8 cellular contexts compared by ENCODE assay signal in the genomic region with DNA sequence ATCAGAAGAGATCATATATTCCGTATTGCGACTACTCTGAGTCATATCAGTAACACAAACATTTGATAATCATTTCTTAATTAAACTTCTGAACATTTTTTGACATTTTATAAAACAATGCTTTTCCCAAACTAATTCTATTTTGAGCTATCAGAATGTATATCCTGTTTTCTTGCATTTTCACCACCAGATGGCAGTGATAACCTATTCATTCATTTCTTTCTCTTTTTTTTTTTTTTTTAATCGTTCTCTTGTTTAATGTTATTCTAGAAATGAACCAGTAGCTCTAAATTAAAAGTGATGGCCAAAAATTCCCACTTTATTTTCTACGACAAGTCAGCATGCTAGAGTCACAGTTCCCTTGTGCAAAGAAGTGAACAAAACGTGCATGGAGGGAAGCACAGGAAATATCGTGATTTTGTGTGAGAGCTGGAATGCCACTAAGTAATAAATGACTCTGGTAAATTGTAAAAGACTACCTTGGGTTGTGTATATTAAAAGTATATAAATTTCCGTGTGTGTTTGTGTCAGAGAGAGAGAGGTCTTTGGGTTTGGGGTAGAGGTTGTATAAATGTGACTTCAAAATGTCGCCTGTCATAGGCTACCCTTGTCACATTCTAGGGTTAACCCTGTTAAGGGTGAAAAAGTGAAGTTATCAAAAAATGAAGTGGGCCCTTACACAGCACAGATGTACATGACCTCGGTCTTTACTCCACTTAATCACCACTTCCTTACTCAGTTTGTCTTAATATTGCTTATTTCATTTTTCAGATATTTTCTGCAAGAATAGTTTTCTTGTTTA. TPM values are rescaled to one million over a fixed set of nuclear protein-coding genes. Genes with fewer than 3 reads are reported as not detected.
DNase-seq lines count a peak whose midpoint lies in the region; ATAC-seq and TF ChIP-seq lines count a peak whose summit lies in the region.

No MANE protein-coding gene starts in this region.

- ATAC-seq in left lung (peak; percentile 75), GM18520 (IDR thresholded peaks at IDR 0.05; ENCODE audit: unreplicated experiment) (no peak)

- no peak overlapping the region for H3K27ac ChIP-seq in left lung

- no peaks in the 10 kb centered on the region for H3K9me3 ChIP-seq in left lung

- H3K27me3 ChIP-seq in left lung, result no peaks in the 10 kb centered on the region

- TF ChIP-seq CTCF in LNCaP clone FGC (IDR thresholded peaks at IDR 0.05; ENCODE audit: control insufficient read depth, extremely low read depth, insufficient read depth) (peak; percentile 54), astrocyte of the spinal cord (IDR thresholded peaks at IDR 0.05; ENCODE audit: low read depth, low read length) (peak; percentile 43), left lung (IDR thresholded peaks at IDR 0.05) (peak; percentile 51 to 57)

- H3K4me3 ChIP-seq in LNCaP clone FGC (ENCODE audit: low read depth, low read length) (no peak overlapping the region), astrocyte of the spinal cord (ENCODE audit: low read depth, low read length) (no peak overlapping the region), left lung (no peak overlapping the region)

- H3K4me1 ChIP-seq in left lung, result no peaks in the 10 kb centered on the region

- intact Hi-C loops in left lung (cut with DNase I), result loop anchor here in 1 of 2 donors (10.0 kb wide), 1 partner anchor 297 kb away; no protein-coding TSS in a partner anchor

- DNase-seq in DMS53 (lab: John Stamatoyannopoulos, UW) (peak; percentile 75), LNCaP clone FGC (ENCODE audit: low read depth) (peak; percentile 3), astrocyte of the spinal cord (ENCODE audit: low read depth, low spot score) (peak; percentile 41), left lung (no peak), activated gamma-delta T cell (lab: John Stamatoyannopoulos, UW) (no peak), ureter (ENCODE audit: low spot score) (no peak)
- no peak for DNase-seq in activated effector memory CD4-positive, alpha-beta T cell treated with Interleukin-2 at 50 U/mL for 16 hours

- in situ Hi-C loops in astrocyte of the spinal cord (cut with HindIII; ENCODE audit: low sequenced_read_pairs), result no loop called here

- no peaks in the 10 kb centered on the region for H3K36me3 ChIP-seq in left lung

RNA-seq across cellular contexts. Expression of a gene that starts 40.4 kb away (rescaled TPM):
- total RNA-seq in left lung (100 to 1,000 TPM; 512 to 592 TPM), ureter (614 TPM)

Comparison
In these comparisons a context has a peak if more than half of its experiments do, and no peak if none do; other contexts are left out.
1. DNase-seq: peak in DMS53 (single experiment), LNCaP clone FGC (single experiment) and astrocyte of the spinal cord (single experiment); none in left lung (0 of 2), activated effector memory CD4-positive, alpha-beta T cell treated with Interleukin-2 at 50 U/mL for 16 hours (single experiment), activated gamma-delta T cell (single experiment) and ureter (single experiment).
2. Peak in every context shown above with its lines, with median percentiles within 50 percentile points of each other: CTCF ChIP-seq.